10 cellular contexts compared by ENCODE assay signal in genomic region chr10:46490285-46490684, GRCh38. TPM values are rescaled to one million over a fixed set of nuclear protein-coding genes. Genes with fewer than 3 reads are reported as not detected.
"Had no signal": no experiment of that assay in that cellular context is flagged by ENCODE, and none has a peak within 500 bp of the region (broad histone marks: within the 10 kb centered on the region; RNA-seq: fewer than 3 reads in every experiment).

No MANE protein-coding gene starts in this region.

RNA-seq across cellular contexts. Expression of gene NPY4R, which starts 24.5 kb away (rescaled TPM):
- total RNA-seq: activated CD4-positive, alpha-beta memory T cell treated with anti-CD3 and anti-CD28 coated beads, Interleukin-2, amount 10 ng/mL, durations not matched to agents 7 days and 5 days; activated CD8-positive, alpha-beta memory T cell treated with anti-CD3 and anti-CD28 coated beads for 36 hours; activated naive CD4-positive, alpha-beta T cell treated with anti-CD3 and anti-CD28 coated beads, Interleukin-2, amount 50 U/mL, for 72 hours; activated T-helper 2 cell treated with anti-CD3 and anti-CD28 coated beads, Interferon-gamma antibody, Interleukin-2, Interleukin-4, amounts not matched to agents 10 μg/mL and 5 μg/mL and 100 μg/mL, durations not matched to agents 14 hours and 24 hours and 36 hours; bronchial epithelial cell; K562; PC-3; SJCRH30; T-helper 1 cell treated with Interleukin-12 subunit alpha and Interleukin-12 subunit beta and Interleukin-4 antibody, amounts not matched to agents 30 ng/mL and 1 ng/mL, for 36 hours; T-helper 2 cell treated with Interferon-gamma antibody and Interleukin-4, amounts not matched to agents 100 ng/mL and 5 ng/mL, for 36 hours had no signal
- polyA plus RNA-seq: K562 had no signal
